In the genomic region with DNA sequence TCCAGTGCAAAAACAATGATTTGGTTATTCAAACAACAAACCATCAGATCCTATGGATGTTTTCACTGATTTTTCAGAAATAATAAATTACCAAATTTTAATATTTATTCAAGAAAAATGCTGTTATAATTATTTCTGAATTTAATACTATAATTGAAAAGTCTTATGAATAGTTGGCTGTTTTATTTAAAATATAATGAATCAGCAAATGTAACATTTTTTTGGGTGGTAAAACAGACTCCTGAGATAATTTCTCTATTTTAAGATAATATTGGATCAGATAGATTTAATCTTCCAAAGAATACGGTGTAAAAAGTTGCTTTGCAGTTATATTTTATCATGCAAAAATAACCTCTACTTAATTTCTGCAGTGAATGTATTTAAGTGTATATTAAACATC, we compare ENCODE assay signal across 8 cellular contexts.
"Had no signal": no experiment of that assay in that cellular context is flagged by ENCODE, and none has a peak within 500 bp of the region (broad histone marks: within the 10 kb centered on the region; RNA-seq: fewer than 3 reads in every experiment).

No MANE protein-coding gene starts in this region.

- H3K4me2 ChIP-seq: KMS-11 had no signal

- H3K27ac Mint-ChIP-seq: IgD-negative memory B cell had no signal

- H3K9ac ChIP-seq: KMS-11 had no signal

- H3K36me3 Mint-ChIP-seq: IgD-negative memory B cell had no signal

- H3K9me3 Mint-ChIP-seq: IgD-negative memory B cell had no signal

- FAIRE-seq: HepG2, HTR-8/SVneo had no signal

- H3K27ac ChIP-seq: HL-60, KMS-11 had no signal

- DNase-seq: IMR-90, KBM-7, KG1 had no signal

- H3K27me3 Mint-ChIP-seq: IgD-negative memory B cell had no signal

- ATAC-seq: HepG2 had no signal
